8 cellular contexts compared by ENCODE assay signal in the genomic region with DNA sequence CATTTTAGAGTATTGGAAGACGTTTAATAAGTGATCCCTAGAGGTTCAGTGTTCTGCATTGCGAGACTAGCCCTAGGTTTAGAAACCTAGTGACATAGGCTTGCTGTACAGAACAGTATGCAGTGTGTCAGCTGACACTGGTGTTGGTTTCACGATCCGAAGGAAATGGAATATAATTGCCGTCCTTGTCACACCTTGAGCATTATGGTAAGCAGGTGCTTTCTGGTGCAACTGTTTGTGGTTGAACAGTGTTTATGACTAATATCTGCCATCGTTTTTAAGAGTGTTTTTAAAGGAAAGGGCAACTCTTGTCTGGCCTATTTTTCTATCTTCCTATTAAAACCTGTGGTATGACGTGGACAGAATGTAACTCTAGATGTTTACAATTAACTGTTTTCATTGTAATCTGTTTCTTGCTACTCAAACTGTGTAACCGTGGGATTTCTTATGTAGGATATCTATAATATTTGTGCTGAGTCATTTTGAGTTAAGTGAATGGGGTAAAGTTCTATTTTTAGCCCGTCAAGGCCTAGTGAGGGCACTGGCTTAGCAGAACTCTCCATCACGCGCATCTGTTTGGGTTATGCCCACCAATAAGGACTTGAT. TPM values are rescaled to one million over a fixed set of nuclear protein-coding genes. Genes with fewer than 3 reads are reported as not detected.
DNase-seq lines count a peak whose midpoint lies in the region; ATAC-seq and TF ChIP-seq lines count a peak whose summit lies in the region.

No MANE protein-coding gene starts in this region.

- H2AFZ ChIP-seq in PC-9 = no peak overlapping the region

- H4K20me1 ChIP-seq in PC-9 (ENCODE audit: insufficient read depth) = no peaks in the 10 kb centered on the region

- peaks cover 0 to 8% (median 2%) of the 10 kb centered on the region in 7 donors for H3K9me3 Mint-ChIP-seq in CD14-positive monocyte

- no peaks in the 10 kb centered on the region for H3K9me3 ChIP-seq in PC-9 (ENCODE audit: insufficient read depth, low read depth)
- H3K9me3 ChIP-seq in sigmoid colon = peaks cover 0 to 3% (median 0%) of the 10 kb centered on the region in 4 donors

- peak; percentile 90 for ATAC-seq in GM18870 (IDR thresholded peaks at IDR 0.05; ENCODE audit: unreplicated experiment)
- peak; percentile 89 for ATAC-seq in HG03045 (IDR thresholded peaks at IDR 0.05; ENCODE audit: unreplicated experiment)

- TF ChIP-seq CTCF in CD14-positive monocyte (IDR thresholded peaks at IDR 0.05) (no peak), PC-9 (conservative IDR thresholded peaks at IDR 0.05) (no peak), coronary artery (IDR thresholded peaks at IDR 0.05) (no peak), sigmoid colon (IDR thresholded peaks at IDR 0.05) (no peak)

- CTCF ChIA-PET in PC-9 (lab: Charles Lee) = no interaction called here

- H3K4me1 Mint-ChIP-seq in CD14-positive monocyte = peaks cover 34% of the 10 kb centered on the region

- intact Hi-C loops in CD14-positive monocyte (cut with micrococcal nuclease) (no loop called here), PC-9 (cut with micrococcal nuclease; ENCODE audit: unreplicated experiment) (no loop called here), sigmoid colon (cut with DNase I) (loop anchor here (1.0 kb wide), 1 partner anchor 73 kb away; a partner anchor contains a TSS)

- peak overlapping the region; percentile 54 for H3K4me2 ChIP-seq in PC-9

- H3K4me1 ChIP-seq in PC-9 (replicated peaks; ENCODE audit: insufficient read depth) (peaks cover 49% of the 10 kb centered on the region), sigmoid colon (peaks cover 0 to 31% (median 26%) of the 10 kb centered on the region in 4 donors)

- H3K4me3 ChIP-seq in PC-9 (no peak overlapping the region), coronary artery (no peak overlapping the region), sigmoid colon (no peak overlapping the region), H7 (ENCODE audit: insufficient read depth, low read depth, low read length) (no peak overlapping the region)

- peak overlapping the region in 5 of 7 donors; percentile 0 to 78 (median 71) for H3K27ac Mint-ChIP-seq in CD14-positive monocyte

- peaks cover 42 to 56% of the 10 kb centered on the region in 2 donors for H3K36me3 Mint-ChIP-seq in CD14-positive monocyte

- H3K4me3 Mint-ChIP-seq in CD14-positive monocyte = no peak overlapping the region

- H3K79me2 ChIP-seq in PC-9 (ENCODE audit: low read depth) = peaks cover 36% of the 10 kb centered on the region

- H3K9me2 ChIP-seq in PC-9 (ENCODE audit: insufficient read depth) = no peaks in the 10 kb centered on the region

- no peak for TF ChIP-seq EP300 in sigmoid colon (IDR thresholded peaks at IDR 0.05)

- H3K27me3 Mint-ChIP-seq in CD14-positive monocyte (ENCODE audit: low read depth in 3 of 3) = no peaks in the 10 kb centered on the region

- TF ChIP-seq POLR2A in sigmoid colon (IDR thresholded peaks at IDR 0.05) = no peak

- no TSS peak for BruUV-seq in PC-9 (replicated peaks; lab: Mats Ljungman, UMichigan)

- H3K27ac ChIP-seq in PC-9 (peak overlapping the region; percentile 95), coronary artery (peak overlapping the region; percentile 40 to 63), sigmoid colon (peak overlapping the region; percentile 47 to 78 (median 60))

- H3K36me3 ChIP-seq in PC-9 (ENCODE audit: low read depth) = peaks cover 14% of the 10 kb centered on the region; the same call in 1 of the 2 replicates
- peaks cover 0 to 34% (median 2%) of the 10 kb centered on the region in 4 donors for H3K36me3 ChIP-seq in sigmoid colon
- peaks cover 4% of the 10 kb centered on the region for H3K36me3 ChIP-seq in H7 (replicated peaks; ENCODE audit: control insufficient read depth, insufficient read depth, low read length)

- DNase-seq in CD14-positive monocyte (ENCODE audit: low spot score) (no peak), PC-9 (peak; percentile 27 to 89), coronary artery (ENCODE audit: low spot score) (no peak), sigmoid colon (no peak), H7 (no peak), NCI-H526 (lab: John Stamatoyannopoulos, UW) (no peak)

- POLR2A ChIA-PET in PC-9 (lab: Charles Lee; ENCODE audit: unreplicated experiment) = no interaction called here

- H3K27me3 ChIP-seq in PC-9 (ENCODE audit: insufficient read depth, low read depth) (no peaks in the 10 kb centered on the region), sigmoid colon (no peaks in the 10 kb centered on the region), H7 (ENCODE audit: control insufficient read depth, insufficient read depth, low read length) (no peaks in the 10 kb centered on the region)

- peaks cover 30% of the 10 kb centered on the region; the same call in 1 of the 2 replicates for H3F3A ChIP-seq in PC-9 (ENCODE audit: insufficient read depth, low read depth)

- 60 to 79% methylated on average over 11 of the region's 11 CpGs for WGBS in sigmoid colon, 2 donors

RNA-seq across cellular contexts. Expression of a gene that starts 53.8 kb away (rescaled TPM):
- 10 to 100 TPM; 36.3 to 44.7 TPM for polyA plus RNA-seq in CD14-positive monocyte
- 41.6 and 46.2 TPM in 2 replicates for total RNA-seq in PC-9 (2021)
- total RNA-seq in sigmoid colon = 10 to 100 TPM; 26.3 to 46.4 (median 32.6) TPM
- polyA plus RNA-seq in sigmoid colon = 10 to 100 TPM; 19.2 to 38.5 (median 22.2) TPM
- 55.8 and 58.3 TPM in 2 replicates for total RNA-seq in H7 (2014; rRNA removed; shearing (Covaris generic))

Comparison
In these comparisons a context has a peak if more than half of its experiments do, and no peak if none do; other contexts are left out.
1. DNase-seq: peak in PC-9 (2 of 2); none in CD14-positive monocyte (single experiment), coronary artery (single experiment), sigmoid colon (single experiment), H7 (single experiment) and NCI-H526 (0 of 2).
2. Peak in every context shown above with its lines, with median percentiles within 50 percentile points of each other: H3K27ac ChIP-seq.